In genomic region chr11:41099654-41100053, GRCh38 we compare ENCODE assay signal across 29 cellular contexts.
"Had no signal": no experiment of that assay in that cellular context is flagged by ENCODE, and none has a peak within 500 bp of the region (broad histone marks: within the 10 kb centered on the region; RNA-seq: fewer than 3 reads in every experiment).

No MANE protein-coding gene starts in this region.

- H3K27me3 ChIP-seq: adrenal gland had no signal

- DNase-seq: activated B cell treated with CpG ODN at 0.5 μM for 24 hours; activated CD4-positive, alpha-beta memory T cell treated with anti-CD3 and anti-CD28 coated beads for 36 hours; activated CD4-positive, alpha-beta T cell treated with anti-CD3 and anti-CD28 coated beads for 4 hours; activated CD4-positive, alpha-beta T cell treated with anti-CD3 and anti-CD28 coated beads, Interleukin-2, amount 10 ng/mL, durations not matched to agents 24 days and 14 days; activated CD4-positive, alpha-beta T cell treated with anti-CD3 and anti-CD28 coated beads, Interleukin-2, amount 50 U/mL, for 1 hour; activated CD4-positive, alpha-beta T cell treated with anti-CD3 and anti-CD28 coated beads, Interleukin-2, amount 50 U/mL, for 4 hours; activated CD4-positive, CD25-positive, alpha-beta regulatory T cell treated with anti-CD3 and anti-CD28 coated beads, Interleukin-2, amount 50 U/mL, for 72 hours; activated CD8-positive, alpha-beta memory T cell treated with anti-CD3 and anti-CD28 coated beads, Interleukin-2, amount 50 U/mL, for 4 hours; activated CD8-positive, alpha-beta T cell treated with anti-CD3 and anti-CD28 coated beads for 36 hours; activated effector memory CD4-positive, alpha-beta T cell treated with anti-CD3 and anti-CD28 coated beads, Interleukin-2, amount 50 U/mL, for 16 hours; activated gamma-delta T cell treated with Interleukin-2 at 50 U/mL for 16 hours; activated naive CD4-positive, alpha-beta T cell; activated naive CD4-positive, alpha-beta T cell treated with anti-CD3 and anti-CD28 coated beads for 36 hours; activated naive CD4-positive, alpha-beta T cell treated with anti-CD3 and anti-CD28 coated beads, Interleukin-2, amount 50 U/mL, for 16 hours; activated naive CD8-positive, alpha-beta T cell treated with anti-CD3 and anti-CD28 coated beads for 36 hours; activated T-cell treated with anti-CD3 and anti-CD28 coated beads for 4 hours; activated T-cell treated with anti-CD3 and anti-CD28 coated beads, Interleukin-2, amount 50 U/mL, for 1 hour; activated T-cell treated with anti-CD3 and anti-CD28 coated beads, Interleukin-2, amount 50 U/mL, for 4 hours; activated T-cell treated with anti-CD3 and anti-CD28 coated beads, Interleukin-2, amount 50 U/mL, for 72 hours; adrenal gland; amniotic stem cell; aorta; cerebellar nuclear complex; T-helper 2 cell; T-helper 9 cell had no signal

- ATAC-seq: activated CD8-positive, alpha-beta T cell treated with anti-CD3 and anti-CD28 coated beads for 36 hours; activated naive CD4-positive, alpha-beta T cell treated with anti-CD3 and anti-CD28 coated beads, Interleukin-2, amount 50 U/mL, for 72 hours; activated T-cell treated with anti-CD3 and anti-CD28 coated beads, Interleukin-2, amount 50 U/mL, for 4 hours; activated T-cell treated with anti-CD3 and anti-CD28 coated beads, Interleukin-2, amount 50 U/mL, for 72 hours; activated T-helper 17 cell treated with anti-CD3 and anti-CD28 coated beads, Interleukin-2, amount 50 U/mL, for 72 hours had no signal

- H3K36me3 ChIP-seq: adrenal gland had no signal

- FAIRE-seq: TTC549 had no signal

- H3K4me3 ChIP-seq: adrenal gland had no signal

- H3K27ac ChIP-seq: adrenal gland, VCaP had no signal

- H3K9me3 ChIP-seq: adrenal gland had no signal

- H3K4me1 ChIP-seq: adrenal gland had no signal
